In the genomic region with DNA sequence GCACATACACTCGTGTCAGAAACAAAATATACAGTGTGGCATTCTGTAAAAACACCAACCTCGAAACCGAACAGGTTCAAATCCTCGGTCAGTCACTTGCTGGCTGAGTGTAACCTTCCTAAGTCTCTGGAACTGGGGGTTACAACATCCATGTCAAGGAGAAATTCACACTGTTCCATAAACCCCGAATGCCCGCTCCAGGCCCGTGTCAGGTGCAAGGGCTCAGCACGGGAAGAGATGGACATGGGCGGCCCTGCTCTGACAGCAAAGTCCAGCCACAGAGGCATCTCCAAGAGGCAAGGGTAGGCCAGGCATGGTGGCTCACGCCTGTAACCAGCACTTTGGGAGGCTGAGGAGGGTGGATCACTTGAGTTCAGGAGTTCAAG, we compare ENCODE assay signal across 8 cellular contexts.
A peak's percentile ranks its signal among the peaks of the same experiment; 100 is the strongest.
DNase-seq lines count a peak whose midpoint lies in the region; ATAC-seq and TF ChIP-seq lines count a peak whose summit lies in the region.

No MANE protein-coding gene starts in this region.

- peak overlapping the region; percentile 94 for H3K27ac Mint-ChIP-seq in T-helper 17 cell
- H3K27ac Mint-ChIP-seq in stimulated activated naive B cell treated with anti-CD40 and anti-IgM and Interleukin-4, amounts not matched to agents 10 μg/mL and 1 μg/mL and 100 μg/mL, for 72 hours: peak overlapping the region; percentile 96

- H3K36me3 Mint-ChIP-seq in T-helper 17 cell (ENCODE audit: low read depth): no peaks in the 10 kb centered on the region
- H3K36me3 Mint-ChIP-seq in stimulated activated naive B cell treated with anti-CD40 and anti-IgM and Interleukin-4, amounts not matched to agents 10 μg/mL and 1 μg/mL and 100 μg/mL, for 72 hours: peaks cover 3 to 24% of the 10 kb centered on the region in 2 donors

- H3K36me3 ChIP-seq in cardiac muscle cell: no peaks in the 10 kb centered on the region

- no peak for TF ChIP-seq POLR2A in lower leg skin (IDR thresholded peaks at IDR 0.05)

- intact Hi-C loops in lower leg skin (cut with DNase I; ENCODE audit: low total_unique reads): loop anchor here (10.0 kb wide), 1 partner anchor 93 kb away; the partner anchor contains the start of gene CAPZB

- H3K27me3 Mint-ChIP-seq in T-helper 17 cell: no peaks in the 10 kb centered on the region
- H3K27me3 Mint-ChIP-seq in stimulated activated naive B cell treated with anti-CD40 and anti-IgM and Interleukin-4, amounts not matched to agents 10 μg/mL and 1 μg/mL and 100 μg/mL, for 72 hours: no peaks in the 10 kb centered on the region

- peaks cover 63% of the 10 kb centered on the region for H3K4me1 Mint-ChIP-seq in T-helper 17 cell
- H3K4me1 Mint-ChIP-seq in stimulated activated naive B cell treated with anti-CD40 and anti-IgM and Interleukin-4, amounts not matched to agents 10 μg/mL and 1 μg/mL and 100 μg/mL, for 72 hours: peaks cover 51 to 76% of the 10 kb centered on the region in 2 donors

- peak overlapping the region; percentile 30 for H3K27ac ChIP-seq in cardiac muscle cell

- no peaks in the 10 kb centered on the region for H3K9me3 ChIP-seq in T-helper 17 cell (ENCODE audit: control insufficient read depth, low read length, poor library complexity, severe bottlenecking)
- H3K9me3 ChIP-seq in cardiac muscle cell (ENCODE audit: low read depth): no peaks in the 10 kb centered on the region

- H3K4me1 ChIP-seq in cardiac muscle cell (ENCODE audit: low read depth): no peaks in the 10 kb centered on the region

- DNase-seq in T-helper 17 cell (no peak), cardiac muscle cell (ENCODE audit: low read depth in 1 of 2, low spot score in 1 of 2) (no peak), cerebellar cortex (ENCODE audit: low spot score) (no peak), lower leg skin (ENCODE audit: low spot score in 2 of 2) (no peak), KG1 (lab: John Stamatoyannopoulos, UW) (no peak)
- no peak for DNase-seq in stimulated activated naive B cell treated with anti-CD40 and anti-IgM and Interleukin-4, amounts not matched to agents 10 μg/mL and 1 μg/mL and 100 μg/mL, for 72 hours

- H3K4me3 ChIP-seq in cardiac muscle cell: no peak overlapping the region
- no peak overlapping the region for H3K4me3 ChIP-seq in lower leg skin (ENCODE audit: low read depth, poor library complexity, severe bottlenecking)

- TF ChIP-seq CTCF in cardiac muscle cell (IDR thresholded peaks at IDR 0.05; ENCODE audit: low read depth, low read length) (no peak), lower leg skin (IDR thresholded peaks at IDR 0.05) (no peak)

- H3K27me3 ChIP-seq in cardiac muscle cell: no peaks in the 10 kb centered on the region

- no peaks in the 10 kb centered on the region for H3K9me3 Mint-ChIP-seq in stimulated activated naive B cell treated with anti-CD40 and anti-IgM and Interleukin-4, amounts not matched to agents 10 μg/mL and 1 μg/mL and 100 μg/mL, for 72 hours

- 24 to 40% methylated on average over 5 to 10 of the region's 10 CpGs for WGBS in lower leg skin, 2 donors

- peak; percentile 2 for ATAC-seq in GM21515 (IDR thresholded peaks at IDR 0.05; ENCODE audit: unreplicated experiment)
- peak; percentile 15 for ATAC-seq in T-helper 17 cell
- ATAC-seq in stimulated activated naive B cell treated with anti-CD40 and anti-IgM and Interleukin-4, amounts not matched to agents 10 μg/mL and 1 μg/mL and 100 μg/mL, for 72 hours (replicated peaks): peak in 1 of 2 donors; percentile 7
- ATAC-seq in HG03159 (IDR thresholded peaks at IDR 0.05; ENCODE audit: unreplicated experiment): no peak

- peak overlapping the region; percentile 89 for H3K4me3 Mint-ChIP-seq in T-helper 17 cell
- peak overlapping the region; percentile 78 to 81 for H3K4me3 Mint-ChIP-seq in stimulated activated naive B cell treated with anti-CD40 and anti-IgM and Interleukin-4, amounts not matched to agents 10 μg/mL and 1 μg/mL and 100 μg/mL, for 72 hours
